9 cellular contexts compared by ENCODE assay signal in the genomic region with DNA sequence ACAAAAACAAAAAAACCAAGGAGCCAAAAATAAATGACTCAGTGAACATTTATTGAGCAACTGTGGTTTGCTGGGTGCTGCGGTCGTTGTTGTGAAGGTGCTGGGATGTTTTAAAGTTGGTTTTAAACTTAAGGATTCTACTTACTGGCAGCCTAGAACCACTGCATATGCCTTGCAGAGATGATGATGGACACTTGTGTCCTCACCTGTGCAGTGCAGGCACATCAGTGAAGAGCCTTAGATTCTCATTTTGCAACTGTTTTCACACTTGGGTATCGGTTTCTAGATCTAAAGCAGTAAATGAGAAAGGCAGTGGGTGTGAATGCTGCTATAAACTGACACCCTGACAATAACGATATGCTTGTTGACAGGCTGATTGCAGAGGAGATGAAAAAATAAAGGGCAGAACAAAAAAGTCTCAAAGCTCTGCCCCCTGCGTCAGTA.
DNase-seq lines count a peak whose midpoint lies in the region; ATAC-seq and TF ChIP-seq lines count a peak whose summit lies in the region.
"Had no signal": no experiment of that assay in that cellular context is flagged by ENCODE, and none has a peak within 500 bp of the region (broad histone marks: within the 10 kb centered on the region; RNA-seq: fewer than 3 reads in every experiment).

No MANE protein-coding gene starts in this region.

- no peaks in the 10 kb centered on the region for H3K9me3 ChIP-seq in left ventricle myocardium inferior (replicated peaks)
- no peaks in the 10 kb centered on the region for H3K9me3 ChIP-seq in Panc1 (ENCODE audit: control insufficient read depth, insufficient read depth, low read depth, low read length)
- no peaks in the 10 kb centered on the region for H3K9me3 ChIP-seq in vagina
- no peaks in the 10 kb centered on the region for H3K9me3 ChIP-seq in right atrium auricular region

- TF ChIP-seq POLR2A in vagina (IDR thresholded peaks at IDR 0.05): no peak

- H3K27ac ChIP-seq in left ventricle myocardium inferior (replicated peaks) (peak overlapping the region; percentile 63), Panc1 (ENCODE audit: low read length) (peak overlapping the region; percentile 78), vagina (peak overlapping the region; percentile 15), right atrium auricular region (no peak overlapping the region)
- H3K27ac ChIP-seq: C4-2B had no signal

- DNase-seq in left ventricle myocardium inferior: no peak
- DNase-seq in left ventricle myocardium superior: no peak
- no peak for DNase-seq in Panc1 (ENCODE audit: low read depth, low spot score)
- no peak for DNase-seq in vagina (ENCODE audit: extremely low spot score in 2 of 2)
- no peak for DNase-seq in NCI-H2081 (lab: John Stamatoyannopoulos, UW)
- DNase-seq in KBM-7: no peak
- DNase-seq in right atrium auricular region (ENCODE audit: low spot score): no peak

- intact Hi-C loops in left ventricle myocardium inferior (cut with micrococcal nuclease): no loop called here
- intact Hi-C loops in left ventricle myocardium superior (cut with micrococcal nuclease): no loop called here
- intact Hi-C loops in Panc1 (cut with micrococcal nuclease; ENCODE audit: unreplicated experiment): no loop called here
- intact Hi-C loops in vagina (cut with DNase I): no loop called here

- peaks cover 92% of the 10 kb centered on the region for H3K4me1 ChIP-seq in left ventricle myocardium inferior
- H3K4me1 ChIP-seq in Panc1 (ENCODE audit: control insufficient read depth, insufficient read depth, low read length): peaks cover 58% of the 10 kb centered on the region
- H3K4me1 ChIP-seq in vagina: peaks cover 57% of the 10 kb centered on the region
- peaks cover 0 to 35% of the 10 kb centered on the region in 2 donors for H3K4me1 ChIP-seq in right atrium auricular region

- CTCF ChIA-PET in Panc1 (lab: Charles Lee): no interaction called here

- no TSS peak for BruUV-seq in Panc1 (replicated peaks; lab: Mats Ljungman, UMichigan)

- H3K27me3 ChIP-seq in left ventricle myocardium inferior (ENCODE audit: low read depth): no peaks in the 10 kb centered on the region
- no peaks in the 10 kb centered on the region for H3K27me3 ChIP-seq in Panc1 (ENCODE audit: control insufficient read depth, insufficient read depth, low read length)
- H3K27me3 ChIP-seq in vagina: no peaks in the 10 kb centered on the region
- no peaks in the 10 kb centered on the region for H3K27me3 ChIP-seq in right atrium auricular region

- POLR2A ChIA-PET in Panc1 (lab: Charles Lee): no interaction called here

- in situ Hi-C loops in Panc1 (cut with HindIII; ENCODE audit: low pct_unique_long_range_greater_than_20kb, low sequenced_read_pairs) (no loop called here), KBM-7 (cut with MboI; ENCODE audit: low pct_unique_long_range_greater_than_20kb, low sequenced_read_pairs) (no loop called here)

- H3K36me3 ChIP-seq in left ventricle myocardium inferior (no peaks in the 10 kb centered on the region), Panc1 (ENCODE audit: control insufficient read depth, insufficient read depth, low read length) (no peaks in the 10 kb centered on the region), vagina (no peaks in the 10 kb centered on the region), right atrium auricular region (no peaks in the 10 kb centered on the region)

- no peak for ATAC-seq in left ventricle myocardium superior
- peak; percentile 70 for ATAC-seq in HG02763 (IDR thresholded peaks at IDR 0.05; ENCODE audit: unreplicated experiment)
- peak; percentile 18; the same call in 1 of the 2 replicates for ATAC-seq in Panc1

- TF ChIP-seq CTCF in left ventricle myocardium inferior (IDR thresholded peaks at IDR 0.05; ENCODE audit: borderline replicate concordance): no peak
- no peak for TF ChIP-seq CTCF in Panc1 (IDR thresholded peaks at IDR 0.05)
- TF ChIP-seq CTCF in vagina (IDR thresholded peaks at IDR 0.05): no peak
- no peak for TF ChIP-seq CTCF in right atrium auricular region (IDR thresholded peaks at IDR 0.05)

- H3K4me3 ChIP-seq in left ventricle myocardium inferior (no peak overlapping the region), Panc1 (ENCODE audit: low read depth in 2 of 2, low read length in 2 of 2) (no peak overlapping the region), vagina (no peak overlapping the region), right atrium auricular region (no peak overlapping the region)

Comparison
In these comparisons a context has a peak if more than half of its experiments do, and no peak if none do; other contexts are left out.
1. H3K27ac ChIP-seq: peak in left ventricle myocardium inferior (single experiment), Panc1 (single experiment) and vagina (single experiment); none in right atrium auricular region (0 of 2).